In the genomic region with DNA sequence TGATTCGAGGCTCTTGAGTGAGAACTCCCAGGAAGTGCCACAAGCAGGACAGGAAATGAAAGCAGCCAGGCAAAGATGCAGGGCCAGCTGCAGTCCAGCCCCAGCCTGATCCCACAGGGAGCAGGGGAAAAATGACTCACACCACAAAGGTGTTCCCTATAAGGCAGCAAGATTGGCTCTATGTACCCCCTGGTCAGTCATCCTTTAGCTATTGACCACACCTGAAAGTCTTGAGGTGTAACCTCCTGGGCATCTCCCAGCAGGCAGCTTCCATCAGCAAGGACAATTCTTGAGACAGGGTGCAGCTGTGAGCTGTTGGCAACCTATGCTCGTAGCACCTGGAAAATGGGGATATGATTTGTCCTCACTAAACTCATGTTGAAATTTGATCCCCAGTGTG, we compare ENCODE assay signal across 1 cellular context.
TF ChIP-seq lines count a peak whose summit lies in the region.

No MANE protein-coding gene starts in this region.

TF ChIP-seq in GM23338, 12 proteins besides CTCF, POLR2A, EP300 and RAD21 (continued from another document):
- TF ChIP-seq ZNF331 (CRISPR knock-in tag; IDR thresholded peaks at IDR 0.05; ENCODE audit: low read depth) (no peak), JUNB (IDR thresholded peaks at IDR 0.05; ENCODE audit: unreplicated experiment) (no peak)
